Comparison of ENCODE assay signal across 8 cellular contexts in genomic region chr20:62804632-62805364, GRCh38. TPM values are rescaled to one million over a fixed set of nuclear protein-coding genes. Genes with fewer than 3 reads are reported as not detected.
DNase-seq lines count a peak whose midpoint lies in the region; ATAC-seq and TF ChIP-seq lines count a peak whose summit lies in the region.

Gene OGFR, plus strand, starts transcription at chr20:62804835. Its CDS starts 25 bp downstream, at chr20:62804860.

- H3K27me3 Mint-ChIP-seq in nephron progenitor cell (ENCODE audit: low read depth, poor library complexity): peaks cover 11% of the 10 kb centered on the region

- intact Hi-C loops in Panc1 (cut with micrococcal nuclease; ENCODE audit: unreplicated experiment): no loop called here

- H3K4me3 ChIP-seq in HFF-Myc (replicated peaks; ENCODE audit: low read depth, low read length) (peak within 1 kb of the TSS; percentile 75), Panc1 (ENCODE audit: low read depth in 2 of 2, low read length in 2 of 2) (peak within 1 kb of the TSS; percentile 70 to 71), fibroblast of pulmonary artery (replicated peaks; ENCODE audit: low read depth, low read length) (peak within 1 kb of the TSS; percentile 72)

- TF ChIP-seq CTCF in HFF-Myc (IDR thresholded peaks at IDR 0.05; ENCODE audit: low read depth, low read length, missing control alignments): no peak
- no peak for TF ChIP-seq CTCF in Panc1 (IDR thresholded peaks at IDR 0.05)
- TF ChIP-seq CTCF in fibroblast of pulmonary artery (IDR thresholded peaks at IDR 0.05; ENCODE audit: low read length, missing control alignments): no peak
- TF ChIP-seq CTCF in nephron progenitor cell (IDR thresholded peaks at IDR 0.05): no peak
- TF ChIP-seq CTCF in subcutaneous adipose tissue (IDR thresholded peaks at IDR 0.05; ENCODE audit: low read depth): no peak

- POLR2A ChIA-PET in Panc1 (lab: Charles Lee): interaction anchor here (0.5 to 0.7 kb wide), 3 partner anchors 8 to 277 kb away, joined by 3 read pairs; partner anchors contain the start of gene MRGBP

- BruUV-seq in Panc1 (replicated peaks; lab: Mats Ljungman, UMichigan): no TSS peak

- peak within 1 kb of the TSS; percentile 93 for H3K27ac ChIP-seq in Panc1 (ENCODE audit: low read length)

- CTCF ChIA-PET in Panc1 (lab: Charles Lee): interaction anchor here (1.0 kb wide), 1 partner anchor 18 kb away, joined by 3 read pairs; no protein-coding TSS in a partner anchor

- H3K27ac Mint-ChIP-seq in nephron progenitor cell: no peak within 1 kb of the TSS

- peaks cover 17% of the 10 kb centered on the region for H3K36me3 Mint-ChIP-seq in nephron progenitor cell (ENCODE audit: low read depth)

- H3K27me3 ChIP-seq in Panc1 (ENCODE audit: control insufficient read depth, insufficient read depth, low read length): no peaks in the 10 kb centered on the region

- H3K4me1 ChIP-seq in Panc1 (ENCODE audit: control insufficient read depth, insufficient read depth, low read length): peaks cover 31% of the 10 kb centered on the region

- H3K4me3 Mint-ChIP-seq in nephron progenitor cell: peak within 1 kb of the TSS; percentile 87

- H3K36me3 ChIP-seq in Panc1 (ENCODE audit: control insufficient read depth, insufficient read depth, low read length): peaks cover 6% of the 10 kb centered on the region

- H3K9me3 Mint-ChIP-seq in nephron progenitor cell: no peaks in the 10 kb centered on the region

- peaks cover 38% of the 10 kb centered on the region for H3K4me1 Mint-ChIP-seq in nephron progenitor cell

- in situ Hi-C loops in Panc1 (cut with HindIII; ENCODE audit: low pct_unique_long_range_greater_than_20kb, low sequenced_read_pairs): no loop called here

- H3K9me3 ChIP-seq in Panc1 (ENCODE audit: control insufficient read depth, insufficient read depth, low read depth, low read length): no peaks in the 10 kb centered on the region

- ATAC-seq in Panc1 (peak; percentile 47), GM21619 (IDR thresholded peaks at IDR 0.05; ENCODE audit: unreplicated experiment) (no peak)

- DNase-seq in EL (peak; percentile 64), HFF-Myc (ENCODE audit: extremely low read depth, low read depth) (no peak), Panc1 (ENCODE audit: low read depth, low spot score) (no peak), fibroblast of pulmonary artery (ENCODE audit: low read depth) (peak; percentile 47), nephron progenitor cell (peak; percentile 73)
- peak; percentile 55 for DNase-seq in activated T-helper 9 cell treated with anti-CD3 and anti-CD28 coated beads, Interleukin-2, amount 50 U/mL, for 16 hours (ENCODE audit: low read depth)

RNA-seq across cellular contexts. Expression of gene OGFR, which starts in this region (rescaled TPM):
- total RNA-seq in Panc1 (2021; ENCODE audit: unreplicated experiment) (47.3 TPM), subcutaneous adipose tissue (10 to 100 TPM; 17.4 to 67.1 (median 44.4) TPM)
- polyA plus RNA-seq in Panc1 (2012; ENCODE audit: insufficient read length): 60.2 TPM

Comparison
In these comparisons a context has a peak if more than half of its experiments do, and no peak if none do; other contexts are left out.
1. DNase-seq: peak in EL (single experiment), activated T-helper 9 cell treated with anti-CD3 and anti-CD28 coated beads, Interleukin-2, amount 50 U/mL, for 16 hours (single experiment), fibroblast of pulmonary artery (single experiment) and nephron progenitor cell (single experiment); none in HFF-Myc (single experiment) and Panc1 (single experiment).
2. Peak in every context shown above with its lines, with median percentiles within 50 percentile points of each other: H3K4me3 ChIP-seq.